21 cellular contexts compared by ENCODE assay signal in genomic region chr12:120342156-120342555, GRCh38. TPM values are rescaled to one million over a fixed set of nuclear protein-coding genes. Genes with fewer than 3 reads are reported as not detected.
"Had no signal": no experiment of that assay in that cellular context is flagged by ENCODE, and none has a peak within 500 bp of the region (broad histone marks: within the 10 kb centered on the region; RNA-seq: fewer than 3 reads in every experiment).

No MANE protein-coding gene starts in this region.

- H3K4me1 ChIP-seq: gastrocnemius medialis, heart left ventricle, left lung, transverse colon, vagina had no signal

- H3K4me3 ChIP-seq: gastrocnemius medialis, heart left ventricle, left lung, smooth muscle cell, transverse colon, vagina had no signal

- DNase-seq: activated CD4-positive, CD25-positive, alpha-beta regulatory T cell treated with anti-CD3 and anti-CD28 coated beads, Interleukin-2, amount 50 U/mL, for 72 hours; activated naive CD4-positive, alpha-beta T cell treated with Interleukin-2 at 50 U/mL for 16 hours; activated T-cell treated with anti-CD3 and anti-CD28 coated beads for 4 hours; anterior cingulate cortex; dermis blood vessel endothelial cell; effector memory CD8-positive, alpha-beta T cell; gastrocnemius medialis; heart left ventricle; islet precursor cell; left lung; naive thymus-derived CD8-positive, alpha-beta T cell; nucleus accumbens; right cardiac atrium; stimulated activated CD4-positive, alpha-beta T cell treated with anti-CD3 and anti-CD28 coated beads, Interleukin-4, amount 100 ng/mL, for 4 hours; stimulated activated CD8-positive, alpha-beta memory T cell treated with anti-CD3 and anti-CD28 coated beads, Interleukin-4, amount 100 ng/mL, for 48 hours; stimulated activated naive CD8-positive, alpha-beta T cell treated with anti-CD3 and anti-CD28 coated beads, Interleukin-15, Interleukin-2, amounts not matched to agents 100 U/mL and 50 U/mL, for 24 hours; transverse colon had no signal

- ATAC-seq: effector memory CD8-positive, alpha-beta T cell; gastrocnemius medialis; heart left ventricle; left lung; naive thymus-derived CD8-positive, alpha-beta T cell; stimulated activated naive CD8-positive, alpha-beta T cell treated with anti-CD3 and anti-CD28 coated beads, Interleukin-15, Interleukin-2, amounts not matched to agents 100 U/mL and 50 U/mL, for 24 hours had no signal

- H3K36me3 ChIP-seq: gastrocnemius medialis, left lung, transverse colon, vagina had no signal

- H3K9me3 ChIP-seq: gastrocnemius medialis, heart left ventricle, transverse colon, vagina had no signal

- H3K27ac ChIP-seq: epithelial cell of prostate, gastrocnemius medialis, heart left ventricle, left lung, transverse colon, vagina had no signal

- H3K27me3 ChIP-seq: gastrocnemius medialis, heart left ventricle, left lung, transverse colon, vagina had no signal

RNA-seq across cellular contexts. Expression of gene PLA2G1B, which starts 14.6 kb away (rescaled TPM):
- total RNA-seq: activated CD8-positive, alpha-beta memory T cell treated with anti-CD3 and anti-CD28 coated beads for 36 hours; dermis blood vessel endothelial cell; gastrocnemius medialis; naive thymus-derived CD8-positive, alpha-beta T cell; right cardiac atrium; smooth muscle cell; transverse colon; vagina had no signal
- polyA plus RNA-seq: heart left ventricle, right cardiac atrium, smooth muscle cell had no signal

RNA-seq across cellular contexts. Expression of gene MSI1, which starts 26.8 kb away (rescaled TPM):
- total RNA-seq: dermis blood vessel endothelial cell; naive thymus-derived CD8-positive, alpha-beta T cell had no signal
- polyA plus RNA-seq: naive thymus-derived CD8-positive, alpha-beta T cell had no signal

RNA-seq across cellular contexts. Expression of gene SIRT4, which starts 40.0 kb away (rescaled TPM):
- total RNA-seq: vagina had no signal

RNA-seq across cellular contexts. Expression of gene RNU4-1, which starts 49.1 kb away (rescaled TPM):
- polyA plus RNA-seq: heart left ventricle; naive thymus-derived CD8-positive, alpha-beta T cell; right cardiac atrium; smooth muscle cell had no signal

RNA-seq across cellular contexts. Expression of gene RNU4-2, which starts 50.5 kb away (rescaled TPM):
- polyA plus RNA-seq: heart left ventricle, right cardiac atrium had no signal
